Comparison of ENCODE assay signal across 11 cellular contexts in the genomic region with DNA sequence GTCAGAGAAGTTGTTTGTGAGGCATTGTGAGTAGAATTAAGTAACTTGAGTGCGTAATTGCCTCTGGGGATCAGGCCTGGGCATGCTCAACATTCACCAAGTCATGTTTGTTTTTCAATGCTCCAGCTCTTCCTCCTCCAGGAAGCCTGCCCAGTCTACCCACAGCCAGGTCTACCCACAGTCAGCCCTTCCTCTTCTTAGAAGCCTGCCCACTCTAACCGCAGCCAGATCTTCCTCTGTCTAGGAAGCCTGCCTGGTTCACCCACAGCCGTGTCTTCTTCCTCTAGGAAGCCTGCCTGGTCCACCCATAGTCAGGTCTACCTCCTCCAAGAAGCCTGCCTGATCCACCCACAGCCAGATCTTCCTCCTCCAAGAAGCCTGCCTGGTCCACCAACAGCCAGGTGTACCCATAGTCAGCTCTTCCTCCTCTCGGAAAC. TPM values are rescaled to one million over a fixed set of nuclear protein-coding genes. Genes with fewer than 3 reads are reported as not detected.
DNase-seq lines count a peak whose midpoint lies in the region; ATAC-seq and TF ChIP-seq lines count a peak whose summit lies in the region.
"Had no signal": no experiment of that assay in that cellular context is flagged by ENCODE, and none has a peak within 500 bp of the region (broad histone marks: within the 10 kb centered on the region; RNA-seq: fewer than 3 reads in every experiment).

No MANE protein-coding gene starts in this region.

- no peaks in the 10 kb centered on the region for H3K9me3 ChIP-seq in RWPE2 (ENCODE audit: severe bottlenecking)
- no peaks in the 10 kb centered on the region for H3K9me3 ChIP-seq in BE2C

- TF ChIP-seq CTCF in RWPE2 (IDR thresholded peaks at IDR 0.05; ENCODE audit: poor library complexity, severe bottlenecking) (no peak), BE2C (IDR thresholded peaks at IDR 0.05; ENCODE audit: low read depth, low read length) (no peak)

- H3K36me3 ChIP-seq in RWPE2 (ENCODE audit: low read depth), result no peaks in the 10 kb centered on the region
- H3K36me3 ChIP-seq in BE2C, result no peaks in the 10 kb centered on the region

- no peak overlapping the region for H3K4me3 Mint-ChIP-seq in activated T-cell treated with anti-CD3 and anti-CD28 coated beads, Interleukin-2, amount 50 U/mL, for 72 hours
- H3K4me3 Mint-ChIP-seq in stimulated activated naive CD8-positive, alpha-beta T cell treated with anti-CD3 and anti-CD28 coated beads, Interleukin-15, amount 100 ng/mL, for 72 hours, result peak overlapping the region in 1 of 2 donors; percentile 57

- H3K4me1 ChIP-seq in RWPE2 (ENCODE audit: insufficient read depth, poor library complexity, severe bottlenecking), result peaks cover 39% of the 10 kb centered on the region
- H3K4me1 ChIP-seq in BE2C, result peaks cover 18% of the 10 kb centered on the region

- H3K27ac ChIP-seq in RWPE2 (ENCODE audit: poor library complexity, severe bottlenecking), result peak overlapping the region; percentile 40

- no peaks in the 10 kb centered on the region for H3K9me3 Mint-ChIP-seq in activated T-cell treated with anti-CD3 and anti-CD28 coated beads, Interleukin-2, amount 50 U/mL, for 72 hours
- no peaks in the 10 kb centered on the region for H3K9me3 Mint-ChIP-seq in stimulated activated naive CD8-positive, alpha-beta T cell treated with anti-CD3 and anti-CD28 coated beads, Interleukin-15, amount 100 ng/mL, for 72 hours

- H3K4me3 ChIP-seq in RWPE2 (ENCODE audit: severe bottlenecking) (no peak overlapping the region), BE2C (ENCODE audit: low read depth, low read length) (no peak overlapping the region)

- H3K36me3 Mint-ChIP-seq in activated T-cell treated with anti-CD3 and anti-CD28 coated beads, Interleukin-2, amount 50 U/mL, for 72 hours (ENCODE audit: insufficient read depth in 2 of 2), result no peaks in the 10 kb centered on the region

- H3K4me1 Mint-ChIP-seq in activated T-cell treated with anti-CD3 and anti-CD28 coated beads, Interleukin-2, amount 50 U/mL, for 72 hours (ENCODE audit: low read depth), result peaks cover 49% of the 10 kb centered on the region
- H3K4me1 Mint-ChIP-seq in stimulated activated naive CD8-positive, alpha-beta T cell treated with anti-CD3 and anti-CD28 coated beads, Interleukin-15, amount 100 ng/mL, for 72 hours, result peaks cover 72% of the 10 kb centered on the region

- no peak overlapping the region for H3K27ac Mint-ChIP-seq in activated T-cell treated with anti-CD3 and anti-CD28 coated beads, Interleukin-2, amount 50 U/mL, for 72 hours
- H3K27ac Mint-ChIP-seq in stimulated activated naive CD8-positive, alpha-beta T cell treated with anti-CD3 and anti-CD28 coated beads, Interleukin-15, amount 100 ng/mL, for 72 hours, result peak overlapping the region; percentile 2 to 21

- DNase-seq in activated T-cell treated with anti-CD3 and anti-CD28 coated beads, Interleukin-2, amount 50 U/mL, for 72 hours, result peak in 1 of 2 donors; percentile 9
- no peak for DNase-seq in activated T-cell treated with anti-CD3 and anti-CD28 coated beads for 4 hours
- no peak for DNase-seq in RWPE2 (ENCODE audit: low spot score)
- DNase-seq in stimulated activated naive CD8-positive, alpha-beta T cell treated with anti-CD3 and anti-CD28 coated beads, Interleukin-15, amount 100 ng/mL, for 72 hours, result no peak
- no peak for DNase-seq in medulla oblongata (ENCODE audit: extremely low spot score)
- no peak for DNase-seq in NCI-H1092 (lab: John Stamatoyannopoulos, UW)
- DNase-seq in BE2C, result no peak
- DNase-seq: cerebellar nuclear complex, NCI-H1694, nucleus accumbens had no signal

- ATAC-seq in activated T-cell treated with anti-CD3 and anti-CD28 coated beads, Interleukin-2, amount 50 U/mL, for 72 hours (replicated peaks in 1 of 2), result peak; percentile 22 to 38
- ATAC-seq in RWPE2 (ENCODE audit: low read depth) (0 out of 3 replicates have a peak, but pooled peaks have one; percentile 3), esophagus mucosa (peak; percentile 55)
- no peak for ATAC-seq in stimulated activated naive CD8-positive, alpha-beta T cell treated with anti-CD3 and anti-CD28 coated beads, Interleukin-15, amount 100 ng/mL, for 72 hours

- H3K27me3 Mint-ChIP-seq in activated T-cell treated with anti-CD3 and anti-CD28 coated beads, Interleukin-2, amount 50 U/mL, for 72 hours (ENCODE audit: low read depth), result no peaks in the 10 kb centered on the region
- H3K27me3 Mint-ChIP-seq in stimulated activated naive CD8-positive, alpha-beta T cell treated with anti-CD3 and anti-CD28 coated beads, Interleukin-15, amount 100 ng/mL, for 72 hours, result no peaks in the 10 kb centered on the region

- no peaks in the 10 kb centered on the region for H3K27me3 ChIP-seq in RWPE2 (ENCODE audit: insufficient read depth, poor library complexity, severe bottlenecking)
- no peaks in the 10 kb centered on the region for H3K27me3 ChIP-seq in BE2C

RNA-seq across cellular contexts. Expression of a gene that starts 25.0 kb away (rescaled TPM):
- total RNA-seq in activated T-cell treated with anti-CD3 and anti-CD28 coated beads, Interleukin-2, amount 50 U/mL, for 72 hours, result 1 to 10 TPM; 6.8 to 9.3 TPM
- 15.9 TPM for total RNA-seq in esophagus mucosa
- 25.5 TPM for polyA plus RNA-seq in BE2C (2012; ENCODE audit: insufficient read depth, insufficient read length, low read depth)
